ENCODE assay signal across 11 cellular contexts in genomic region chr16:535446-536405, GRCh38. TPM values are rescaled to one million over a fixed set of nuclear protein-coding genes. Genes with fewer than 3 reads are reported as not detected.
DNase-seq lines count a peak whose midpoint lies in the region; ATAC-seq and TF ChIP-seq lines count a peak whose summit lies in the region.
"Had no signal": no experiment of that assay in that cellular context is flagged by ENCODE, and none has a peak within 500 bp of the region (broad histone marks: within the 10 kb centered on the region; RNA-seq: fewer than 3 reads in every experiment).

No MANE protein-coding gene starts in this region.

- H3K4ac ChIP-seq in IMR-90 (ENCODE audit: low read depth, low read length) (peak overlapping the region; percentile 70), mesenchymal stem cell (ENCODE audit: low read depth in 1 of 2, low read length in 2 of 2) (peak overlapping the region; percentile 6 to 22)

- H3K4me1 ChIP-seq in IMR-90 (ENCODE audit: control insufficient read depth, insufficient read depth, low read length) (peaks cover 22% of the 10 kb centered on the region), mesenchymal stem cell (ENCODE audit: control insufficient read depth, insufficient read depth, low read depth, low read length) (peaks cover 67% of the 10 kb centered on the region), prostate gland (replicated peaks) (peaks cover 5% of the 10 kb centered on the region)

- peaks cover 12% of the 10 kb centered on the region; the same call in 1 of the 2 replicates for H3K9me1 ChIP-seq in IMR-90 (ENCODE audit: insufficient read depth, low read length)

- H3K9ac ChIP-seq in IMR-90 (ENCODE audit: low read depth, low read length) (no peak overlapping the region), mesenchymal stem cell (ENCODE audit: low read length) (peak overlapping the region; percentile 39)

- H2AFZ ChIP-seq in IMR-90 (replicated peaks; ENCODE audit: low read length, poor library complexity), result peak overlapping the region; percentile 21
- H2AFZ ChIP-seq in mesenchymal stem cell (ENCODE audit: low read depth, low read length), result no peak overlapping the region

- H3K79me1 ChIP-seq in IMR-90 (ENCODE audit: low read depth in 1 of 2, low read length in 2 of 2) (peaks cover 13 to 69% of the 10 kb centered on the region in 2 experiments), mesenchymal stem cell (replicated peaks; ENCODE audit: low read length, poor library complexity, severe bottlenecking) (peaks cover 33% of the 10 kb centered on the region)

- H2BK120ac ChIP-seq in IMR-90 (ENCODE audit: low read depth, low read length), result no peak overlapping the region; the same call in 1 of the 2 replicates
- H2BK120ac ChIP-seq in mesenchymal stem cell (ENCODE audit: low read depth, low read length), result no peak overlapping the region

- ATAC-seq in IMR-90 (ENCODE audit: low read depth), result peak; percentile 21

- H3K4me2 ChIP-seq in IMR-90 (ENCODE audit: low read depth, low read length) (no peak overlapping the region), mesenchymal stem cell (ENCODE audit: low read length, poor library complexity, severe bottlenecking) (peak overlapping the region; percentile 30)

- dilution Hi-C loops in IMR-90 (cut with HindIII; ENCODE audit: low sequenced_read_pairs, unreplicated experiment), result no loop called here

- H3K23ac ChIP-seq in IMR-90 (ENCODE audit: low read depth, low read length) (no peak overlapping the region), mesenchymal stem cell (ENCODE audit: low read length in 2 of 2) (no peak overlapping the region)

- H4K91ac ChIP-seq in IMR-90 (ENCODE audit: insufficient read depth, low read depth, low read length), result peak overlapping the region; percentile 55; the same call in 1 of the 2 replicates
- H4K91ac ChIP-seq in mesenchymal stem cell (ENCODE audit: low read length), result peak overlapping the region; percentile 52

- H2BK15ac ChIP-seq in IMR-90 (ENCODE audit: low read depth, low read length), result no peak overlapping the region
- H2BK15ac ChIP-seq in mesenchymal stem cell (ENCODE audit: low read depth, poor library complexity, severe bottlenecking), result no peak overlapping the region

- TF ChIP-seq POLR2A in IMR-90 (IDR thresholded peaks at IDR 0.05; ENCODE audit: low read depth, low read length) (no peak), prostate gland (IDR thresholded peaks at IDR 0.05) (no peak)

- H3K27ac ChIP-seq in IMR-90 (ENCODE audit: insufficient read depth, low read length) (no peak overlapping the region), brain microvascular endothelial cell (peak overlapping the region; percentile 24), mesenchymal stem cell (ENCODE audit: low read length, poor library complexity, severe bottlenecking) (no peak overlapping the region), prostate gland (no peak overlapping the region)

- H4K20me1 ChIP-seq in IMR-90 (ENCODE audit: insufficient read depth, low read length), result peaks cover 68% of the 10 kb centered on the region

- H2BK5ac ChIP-seq in IMR-90 (ENCODE audit: low read depth, low read length, poor library complexity, severe bottlenecking), result peak overlapping the region; percentile 64
- H2BK5ac ChIP-seq in mesenchymal stem cell (ENCODE audit: low read depth, low read length, poor library complexity, severe bottlenecking), result no peak overlapping the region

- POLR2A ChIA-PET in IMR-90 (lab: Charles Lee; ENCODE audit: unreplicated experiment), result no interaction called here

- DNase-seq in COLO668 (lab: John Stamatoyannopoulos, UW; ENCODE audit: unreplicated experiment) (peak; percentile 69), IMR-90 (peak; percentile 52), brain microvascular endothelial cell (peak; percentile 69), mesenchymal stem cell (peak; percentile 78), OCI-M2 (lab: John Stamatoyannopoulos, UW; ENCODE audit: unreplicated experiment) (no peak), prostate gland (ENCODE audit: low spot score) (no peak), NCI-H187 (lab: John Stamatoyannopoulos, UW) (no peak)
- no peak for DNase-seq in NK-92 treated with Interleukin-12 subunit alpha and Interleukin-12 subunit beta, amount 100 ng/mL, for 24 hours (lab: John Stamatoyannopoulos, UW)
- DNase-seq: KBM-7; stimulated activated CD4-positive, alpha-beta T cell treated with anti-CD3 and anti-CD28 coated beads, Interleukin-1b, Interleukin-23, amount 100 ng/mL, for 48 hours; T-helper 1 cell had no signal

- H3K14ac ChIP-seq in IMR-90 (replicated peaks; ENCODE audit: low read depth, low read length) (no peak overlapping the region; the same call in 1 of the 2 replicates), mesenchymal stem cell (ENCODE audit: low read length in 2 of 2) (peak overlapping the region in 1 of 2 experiments; percentile 49)

- peak overlapping the region; percentile 29; the same call in 1 of the 2 replicates for H4K5ac ChIP-seq in IMR-90 (ENCODE audit: low read depth, low read length)

- peak overlapping the region; percentile 85 for H2AK5ac ChIP-seq in IMR-90 (ENCODE audit: low read depth, low read length)
- no peak overlapping the region for H2AK5ac ChIP-seq in mesenchymal stem cell (ENCODE audit: low read length, severe bottlenecking)

- H4K8ac ChIP-seq in IMR-90 (ENCODE audit: low read depth in 2 of 2, low read length in 2 of 2) (0 out of 4 replicates have a peak overlapping the region, but pooled peaks of 1 of the 2 experiments have one; percentile 33), mesenchymal stem cell (ENCODE audit: low read length) (peak overlapping the region; percentile 65)

- WGBS in IMR-90 (ENCODE audit: extremely low coverage in 2 of 2, insufficient read length in 1 of 2), 2 experiments, result 86% methylated on average over 21 of the region's 39 CpGs; no CpG with 5 or more reads in 1 of the 2 experiments
- WGBS in mesenchymal stem cell, result 71% methylated on average over 39 of the region's 39 CpGs
- WGBS in prostate gland, result 86% methylated on average over 37 of the region's 39 CpGs

- H3K27me3 ChIP-seq in IMR-90 (ENCODE audit: control insufficient read depth, insufficient read depth, low read length) (no peaks in the 10 kb centered on the region), brain microvascular endothelial cell (replicated peaks) (no peaks in the 10 kb centered on the region), mesenchymal stem cell (ENCODE audit: control insufficient read depth in 1 of 2, insufficient read depth in 1 of 2, low read length in 2 of 2) (no peaks in the 10 kb centered on the region), prostate gland (replicated peaks; ENCODE audit: insufficient read depth) (no peaks in the 10 kb centered on the region)

- H3K9me3 ChIP-seq in IMR-90 (ENCODE audit: control insufficient read depth, insufficient read depth, low read length), result no peaks in the 10 kb centered on the region
- H3K9me3 ChIP-seq in mesenchymal stem cell (ENCODE audit: control insufficient read depth, low read length), result no peaks in the 10 kb centered on the region
- H3K9me3 ChIP-seq in prostate gland, result no peaks in the 10 kb centered on the region

- H2BK12ac ChIP-seq in mesenchymal stem cell (ENCODE audit: low read length in 2 of 2), result peak overlapping the region; percentile 1 to 59

- CTCF ChIA-PET in IMR-90 (lab: Yijun Ruan, JAX), result no interaction called here

- TF ChIP-seq RAD21 in IMR-90 (IDR thresholded peaks at IDR 0.05; ENCODE audit: low read length), result no peak

- in situ Hi-C loops in IMR-90 (cut with MboI; ENCODE audit: low sequenced_read_pairs), result no loop called here
- in situ Hi-C loops in brain microvascular endothelial cell (cut with HindIII; ENCODE audit: low pct_ligation_motif_present, low sequenced_read_pairs), result no loop called here

- H3K4me3 ChIP-seq in IMR-90 (ENCODE audit: insufficient read depth, low read depth, low read length) (no peak overlapping the region), brain microvascular endothelial cell (ENCODE audit: low read depth, low read length) (no peak overlapping the region), mesenchymal stem cell (ENCODE audit: insufficient read depth in 1 of 2, low read depth in 1 of 2, low read length in 2 of 2) (peak overlapping the region in 1 of 2 experiments; percentile 36), prostate gland (no peak overlapping the region)

- H3K18ac ChIP-seq in IMR-90 (ENCODE audit: low read depth, low read length) (no peak overlapping the region), mesenchymal stem cell (ENCODE audit: low read depth in 1 of 2, low read length in 2 of 2) (peak overlapping the region in 1 of 2 experiments; percentile 61)

- no peak overlapping the region for H3K56ac ChIP-seq in IMR-90 (ENCODE audit: extremely low read depth, insufficient read depth, low read length)

- TF ChIP-seq CTCF in IMR-90 (conservative IDR thresholded peaks at IDR 0.05; ENCODE audit: low read depth, low read length) (no peak), brain microvascular endothelial cell (IDR thresholded peaks at IDR 0.05; ENCODE audit: low read depth, low read length, missing control alignments) (no peak), prostate gland (IDR thresholded peaks at IDR 0.05) (no peak)

- peak overlapping the region; percentile 89 for H2AK9ac ChIP-seq in IMR-90 (replicated peaks; ENCODE audit: low read depth, low read length, poor library complexity)

- peaks cover 11% of the 10 kb centered on the region; the same call in 1 of the 2 replicates for H3K36me3 ChIP-seq in IMR-90 (ENCODE audit: control insufficient read depth, insufficient read depth, low read length)
- peaks cover 8% of the 10 kb centered on the region for H3K36me3 ChIP-seq in brain microvascular endothelial cell (replicated peaks)
- peaks cover 9 to 59% of the 10 kb centered on the region in 2 experiments for H3K36me3 ChIP-seq in mesenchymal stem cell (ENCODE audit: control insufficient read depth in 1 of 2, insufficient read depth in 2 of 2, low read depth in 1 of 2, low read length in 2 of 2)
- H3K36me3 ChIP-seq in prostate gland, result no peaks in the 10 kb centered on the region

- H2BK20ac ChIP-seq in IMR-90 (ENCODE audit: low read depth, low read length), result peak overlapping the region; percentile 53; the same call in 1 of the 2 replicates

- intact Hi-C loops in IMR-90 (cut with micrococcal nuclease), result no loop called here
- intact Hi-C loops in prostate gland (cut with DNase I), result no loop called here

- BruUV-seq in IMR-90 (replicated peaks; lab: Mats Ljungman, UMichigan), result no TSS peak

RNA-seq across cellular contexts. Expression of gene CAPN15, which starts 8.2 kb away (rescaled TPM):
- total RNA-seq in IMR-90 (2012; rRNA removed) (9.3 and 11.4 TPM in 2 replicates), prostate gland (10 to 100 TPM; 59.7 to 80.7 TPM)
- polyA plus RNA-seq in IMR-90 (2012; rRNA removed), result 24.3 and 36.0 TPM in 2 replicates
- 13.9 and 31.3 TPM in 2 replicates for polyA plus RNA-seq in IMR-90 (2012; cell fraction: cytosol; rRNA removed)
- 73.5 and 220 TPM in 2 replicates for polyA plus RNA-seq in IMR-90 (2012; cell fraction: nucleus; rRNA removed; ENCODE audit: low replicate concordance)
- 22.1 TPM for polyA plus RNA-seq in mesenchymal stem cell (2013, experiment 1 of 2)
- polyA plus RNA-seq in mesenchymal stem cell (2013, experiment 2 of 2), result 19.9 TPM

RNA-seq across cellular contexts. Expression of gene PRR35, which starts 24.5 kb away (rescaled TPM):
- not detected in 2 replicates for total RNA-seq in IMR-90 (2012; rRNA removed)
- not detected in 2 replicates for polyA plus RNA-seq in IMR-90 (2012; rRNA removed)
- not detected in 2 replicates for polyA plus RNA-seq in IMR-90 (2012; cell fraction: cytosol; rRNA removed)
- 0.05 and 0.09 TPM in 2 replicates for polyA plus RNA-seq in IMR-90 (2012; cell fraction: nucleus; rRNA removed; ENCODE audit: low replicate concordance)
- polyA plus RNA-seq in mesenchymal stem cell (2013, experiment 1 of 2), result 0.03 TPM
- polyA plus RNA-seq in mesenchymal stem cell (2013, experiment 2 of 2), result not detected
- total RNA-seq in prostate gland, result 1 to 10 TPM in 1 of 2 donors, not detected in 1; 5.1 TPM

RNA-seq across cellular contexts. Expression of gene NHLRC4, which starts 31.1 kb away (rescaled TPM):
- 0.56 and 0.72 TPM in 2 replicates for total RNA-seq in IMR-90 (2012; rRNA removed)
- polyA plus RNA-seq in IMR-90 (2012; rRNA removed), result 0.65 and 0.84 TPM in 2 replicates
- polyA plus RNA-seq in IMR-90 (2012; cell fraction: cytosol; rRNA removed), result 0.76 and 1.4 TPM in 2 replicates
- 1.3 and 2.4 TPM in 2 replicates for polyA plus RNA-seq in IMR-90 (2012; cell fraction: nucleus; rRNA removed; ENCODE audit: low replicate concordance)
- polyA plus RNA-seq in mesenchymal stem cell (2013, experiment 1 of 2), result 0.62 TPM
- polyA plus RNA-seq in mesenchymal stem cell (2013, experiment 2 of 2), result 0.64 TPM
- total RNA-seq in prostate gland, result 1 to 10 TPM; 2.9 to 6.2 TPM

RNA-seq across cellular contexts. Expression of gene PIGQ, which starts 34.0 kb away (rescaled TPM):
- total RNA-seq in IMR-90 (2012; rRNA removed) (5.9 and 7.2 TPM in 2 replicates), prostate gland (10 to 100 TPM; 70.1 to 85.8 TPM)
- polyA plus RNA-seq in IMR-90 (2012; rRNA removed), result 36.8 and 40.5 TPM in 2 replicates
- polyA plus RNA-seq in IMR-90 (2012; cell fraction: cytosol; rRNA removed), result 16.5 and 38.0 TPM in 2 replicates
- 111 and 325 TPM in 2 replicates for polyA plus RNA-seq in IMR-90 (2012; cell fraction: nucleus; rRNA removed; ENCODE audit: low replicate concordance)
- 18.5 TPM for polyA plus RNA-seq in mesenchymal stem cell (2013, experiment 1 of 2)
- 17.1 TPM for polyA plus RNA-seq in mesenchymal stem cell (2013, experiment 2 of 2)

RNA-seq across cellular contexts. Expression of gene RAB40C, which starts 54.1 kb away (rescaled TPM):
- total RNA-seq in IMR-90 (2012; rRNA removed) (6.8 and 6.9 TPM in 2 replicates), prostate gland (10 to 100 TPM; 41.8 to 68.0 TPM)
- 13.7 and 15.3 TPM in 2 replicates for polyA plus RNA-seq in IMR-90 (2012; rRNA removed)
- polyA plus RNA-seq in IMR-90 (2012; cell fraction: cytosol; rRNA removed), result 11.0 and 21.8 TPM in 2 replicates
- 26.4 and 67.6 TPM in 2 replicates for polyA plus RNA-seq in IMR-90 (2012; cell fraction: nucleus; rRNA removed; ENCODE audit: low replicate concordance)
- 11.2 TPM for polyA plus RNA-seq in mesenchymal stem cell (2013, experiment 1 of 2)
- 12.0 TPM for polyA plus RNA-seq in mesenchymal stem cell (2013, experiment 2 of 2)

Comparison
In these comparisons a context has a peak if more than half of its experiments do, and no peak if none do; other contexts are left out.
1. DNase-seq: peak in COLO668 (single experiment), IMR-90 (single experiment), brain microvascular endothelial cell (single experiment) and mesenchymal stem cell (single experiment); none in OCI-M2 (single experiment), NK-92 treated with Interleukin-12 subunit alpha and Interleukin-12 subunit beta, amount 100 ng/mL, for 24 hours (single experiment), prostate gland (single experiment) and NCI-H187 (0 of 2).